1 cellular context compared by ENCODE assay signal in the genomic region with DNA sequence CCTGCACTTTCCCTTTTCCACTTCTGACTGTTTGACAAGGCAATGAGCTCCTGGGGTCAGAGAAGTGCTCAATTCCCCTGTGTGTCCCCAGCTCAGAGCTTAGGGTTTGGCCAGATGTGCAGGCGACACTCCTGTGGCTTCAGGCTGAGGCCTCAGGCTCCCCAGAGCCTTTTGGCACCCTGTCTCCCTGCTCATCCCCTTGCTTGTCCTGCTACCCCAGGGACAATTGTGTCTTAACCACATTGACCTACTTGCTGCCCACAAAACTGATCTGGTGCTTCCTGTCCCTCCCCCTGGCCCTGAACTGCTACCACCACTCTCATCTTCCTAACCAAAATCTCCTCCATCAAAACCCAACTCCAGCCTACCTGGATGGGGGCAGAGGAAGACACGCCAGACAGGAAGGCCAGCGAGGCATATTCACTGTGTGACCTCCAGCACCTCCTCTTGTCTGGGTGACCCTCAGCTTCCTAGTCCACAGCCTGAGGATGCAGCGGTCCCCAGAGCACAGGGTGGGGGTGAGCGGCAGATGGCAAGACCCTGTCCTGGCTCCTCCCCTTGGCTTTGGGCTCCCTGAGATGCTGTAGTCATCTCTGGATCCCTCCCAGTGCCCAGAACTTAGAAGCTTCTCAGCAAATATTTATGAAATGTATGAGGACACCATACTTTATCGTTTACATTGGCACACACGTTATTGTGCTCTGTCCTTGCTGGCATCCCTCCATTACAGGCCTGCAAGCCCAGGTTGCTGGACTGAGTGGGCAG.
TF ChIP-seq lines count a peak whose summit lies in the region.

No MANE protein-coding gene starts in this region.

TF ChIP-seq in IMR-90, 13 proteins besides CTCF, POLR2A, EP300 and RAD21 (continued from another document):
- no peak for TF ChIP-seq USF2 (IDR thresholded peaks at IDR 0.05; ENCODE audit: low read depth, low read length)
TF ChIP-seq in IMR-90: peak in this region for 0.
